ENCODE assay signal across 22 cellular contexts in the genomic region with DNA sequence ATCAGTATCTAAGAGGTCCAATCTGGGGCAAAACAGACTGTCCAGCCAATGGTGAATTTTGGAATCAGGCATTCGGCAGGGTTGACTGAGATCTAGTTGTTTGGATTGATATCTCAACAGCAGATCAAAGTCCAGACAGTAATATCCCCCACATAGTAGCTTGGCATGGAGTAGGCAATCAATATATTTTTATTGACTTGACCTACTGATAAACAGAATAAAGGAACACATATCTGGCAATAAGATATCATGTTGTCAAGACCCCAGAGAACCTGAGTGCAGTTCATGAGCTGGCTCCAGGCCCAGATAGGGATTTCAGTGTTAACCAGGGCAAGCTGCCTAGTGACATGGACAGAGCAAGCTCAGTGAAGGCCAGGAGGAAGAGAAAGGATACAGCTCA.
"Had no signal": no experiment of that assay in that cellular context is flagged by ENCODE, and none has a peak within 500 bp of the region (broad histone marks: within the 10 kb centered on the region; RNA-seq: fewer than 3 reads in every experiment).

No MANE protein-coding gene starts in this region.

- H3K27ac Mint-ChIP-seq: activated CD4-positive, alpha-beta T cell treated with anti-CD3 and anti-CD28 coated beads, Interleukin-2, amount 10 ng/mL, durations not matched to agents 7 days and 5 days; activated naive CD4-positive, alpha-beta T cell treated with anti-CD3 and anti-CD28 coated beads for 36 hours; endodermal cell; nephron progenitor cell had no signal

- H3K4me1 ChIP-seq: uterus had no signal

- H3K9me3 ChIP-seq: tibial nerve, uterus had no signal

- H3K4me3 Mint-ChIP-seq: activated CD4-positive, alpha-beta T cell treated with anti-CD3 and anti-CD28 coated beads, Interleukin-2, amount 10 ng/mL, durations not matched to agents 7 days and 5 days; activated naive CD4-positive, alpha-beta T cell treated with anti-CD3 and anti-CD28 coated beads for 36 hours; endodermal cell; nephron progenitor cell had no signal

- H3K4me1 Mint-ChIP-seq: endodermal cell had no signal

- H3K27me3 Mint-ChIP-seq: activated CD4-positive, alpha-beta T cell treated with anti-CD3 and anti-CD28 coated beads, Interleukin-2, amount 10 ng/mL, durations not matched to agents 7 days and 5 days had no signal

- DNase-seq: activated CD4-positive, alpha-beta T cell treated with anti-CD3 and anti-CD28 coated beads, Interleukin-2, amount 10 ng/mL, durations not matched to agents 7 days and 5 days; activated CD8-positive, alpha-beta memory T cell treated with anti-CD3 and anti-CD28 coated beads for 24 hours; activated CD8-positive, alpha-beta memory T cell treated with anti-CD3 and anti-CD28 coated beads, Interleukin-2, amount 50 U/mL, for 48 hours; activated naive CD4-positive, alpha-beta T cell treated with anti-CD3 and anti-CD28 coated beads for 36 hours; amniotic stem cell; caudate nucleus; dorsolateral prefrontal cortex; endodermal cell; foreskin melanocyte; glutamatergic neuron; midbrain; nephron progenitor cell; nucleus accumbens; posterior cingulate gyrus; retina; stimulated activated CD4-positive, alpha-beta T cell treated with anti-CD3 and anti-CD28 coated beads, Interleukin-12 subunit alpha, Interleukin-12 subunit beta, amount 100 ng/mL, for 4 hours; stimulated activated CD4-positive, alpha-beta T cell treated with anti-CD3 and anti-CD28 coated beads, Interleukin-1b, Interleukin-23, amount 100 ng/mL, for 48 hours; stimulated activated CD8-positive, alpha-beta memory T cell treated with anti-CD3 and anti-CD28 coated beads, Interleukin-4, amount 100 ng/mL, for 48 hours; stimulated activated naive CD4-positive, alpha-beta T cell treated with Interleukin-2 at 50 U/mL for 16 hours; T1000; uterus had no signal

- H3K4me3 ChIP-seq: dorsolateral prefrontal cortex, tibial nerve, uterus had no signal

- H3K27me3 ChIP-seq: tibial nerve, uterus had no signal

- H3K27ac ChIP-seq: dorsolateral prefrontal cortex, tibial nerve, uterus had no signal

- H3K9me3 Mint-ChIP-seq: activated CD4-positive, alpha-beta T cell treated with anti-CD3 and anti-CD28 coated beads, Interleukin-2, amount 10 ng/mL, durations not matched to agents 7 days and 5 days; activated naive CD4-positive, alpha-beta T cell treated with anti-CD3 and anti-CD28 coated beads for 36 hours; endodermal cell had no signal

- H3K36me3 ChIP-seq: tibial nerve, uterus had no signal
